ENCODE assay signal across 10 cellular contexts in genomic region chr3:40615110-40615915, GRCh38.
A peak's percentile ranks its signal among the peaks of the same experiment; 100 is the strongest.
DNase-seq lines count a peak whose midpoint lies in the region; ATAC-seq and TF ChIP-seq lines count a peak whose summit lies in the region.
"Had no signal": no experiment of that assay in that cellular context is flagged by ENCODE, and none has a peak within 500 bp of the region (broad histone marks: within the 10 kb centered on the region; RNA-seq: fewer than 3 reads in every experiment).

No MANE protein-coding gene starts in this region.

- peaks cover 28% of the 10 kb centered on the region for H3K27me3 Mint-ChIP-seq in CD8-positive, alpha-beta T cell (ENCODE audit: low read depth)

- no peaks in the 10 kb centered on the region for H3K79me2 ChIP-seq in parathyroid adenoma

- no peaks in the 10 kb centered on the region for H3K36me3 Mint-ChIP-seq in CD8-positive, alpha-beta T cell

- no peak overlapping the region for H3K4me3 Mint-ChIP-seq in CD8-positive, alpha-beta T cell

- CTCF ChIA-PET in CD8-positive, alpha-beta T cell (lab: Charles Lee) = no interaction called here

- H3K9ac ChIP-seq in parathyroid adenoma = no peak overlapping the region

- H3K9me3 ChIP-seq in heart left ventricle (no peaks in the 10 kb centered on the region), parathyroid adenoma (ENCODE audit: control insufficient read depth, low read length) (no peaks in the 10 kb centered on the region)
- H3K9me3 ChIP-seq in CD8-positive, alpha-beta T cell (ENCODE audit: low read length) = no peaks in the 10 kb centered on the region

- H3K27me3 ChIP-seq in heart left ventricle (peaks cover 0 to 17% (median 6%) of the 10 kb centered on the region in 9 donors), parathyroid adenoma (ENCODE audit: control insufficient read depth, insufficient read depth, low read length) (no peaks in the 10 kb centered on the region)
- H3K27me3 ChIP-seq in CD8-positive, alpha-beta T cell (ENCODE audit: insufficient read depth, low read length) = no peaks in the 10 kb centered on the region

- ATAC-seq in heart left ventricle (peak in 1 of 4 donors; percentile 9), HG03196 (IDR thresholded peaks at IDR 0.05; ENCODE audit: unreplicated experiment) (no peak)
- no peak for ATAC-seq in CD8-positive, alpha-beta T cell

- in situ Hi-C loops in G401 (cut with HindIII; ENCODE audit: low sequenced_read_pairs) = no loop called here

- WGBS in heart left ventricle, 4 donors = 22 to 34% (median 25%) methylated on average over 33 of the region's 33 CpGs

- H3K9me3 Mint-ChIP-seq in CD8-positive, alpha-beta T cell = no peaks in the 10 kb centered on the region

- H3K4me1 ChIP-seq in heart left ventricle (peaks cover 0 to 10% (median 0%) of the 10 kb centered on the region in 12 donors), parathyroid adenoma (no peaks in the 10 kb centered on the region)
- H3K4me1 ChIP-seq in CD8-positive, alpha-beta T cell (ENCODE audit: insufficient read depth, low read length) = no peaks in the 10 kb centered on the region

- DNase-seq in G401 (ENCODE audit: low spot score) = peak; percentile 80
- peak; percentile 8 for DNase-seq in NCI-H82 treated with DMSO at 0.1 percent for 48 hours (lab: John Stamatoyannopoulos, UW; ENCODE audit: unreplicated experiment)
- no peak for DNase-seq in heart left ventricle
- DNase-seq in CD8-positive, alpha-beta T cell = no peak
- DNase-seq in stimulated activated CD4-positive, alpha-beta T cell treated with anti-CD3 and anti-CD28 coated beads, Interleukin-15, amount 100 ng/mL, for 24 hours = no peak
- DNase-seq in activated T-cell treated with anti-CD3 and anti-CD28 coated beads, Interleukin-2, amount 50 U/mL, for 48 hours = no peak
- DNase-seq: NCI-H2107, T-helper 9 cell had no signal

- no peak for TF ChIP-seq CTCF in heart left ventricle (IDR thresholded peaks at IDR 0.05)
- no peak for TF ChIP-seq CTCF in parathyroid adenoma (IDR thresholded peaks at IDR 0.05)
- TF ChIP-seq CTCF in CD8-positive, alpha-beta T cell (IDR thresholded peaks at IDR 0.05) = no peak

- H3K27ac ChIP-seq in heart left ventricle (no peak overlapping the region), parathyroid adenoma (no peak overlapping the region)
- H3K27ac ChIP-seq in CD8-positive, alpha-beta T cell (ENCODE audit: low read depth, low read length) = no peak overlapping the region

- intact Hi-C loops in heart left ventricle (cut with DNase I) = no loop called here
- intact Hi-C loops in CD8-positive, alpha-beta T cell (cut with DNase I, micrococcal nuclease) = no loop called here

- H2AFZ ChIP-seq in parathyroid adenoma = peak overlapping the region; percentile 73

- TF ChIP-seq POLR2A in heart left ventricle (IDR thresholded peaks at IDR 0.05) = no peak

- no peak overlapping the region for H3K4me2 ChIP-seq in parathyroid adenoma (ENCODE audit: low read length)

- no peaks in the 10 kb centered on the region for H3K4me1 Mint-ChIP-seq in CD8-positive, alpha-beta T cell (ENCODE audit: low read depth)

- H3K4me3 ChIP-seq in heart left ventricle (peak overlapping the region in 11 of 12 donors; percentile 11 to 47 (median 34)), parathyroid adenoma (ENCODE audit: low read depth, low read length) (no peak overlapping the region)
- H3K4me3 ChIP-seq in CD8-positive, alpha-beta T cell (ENCODE audit: low read depth, low read length) = no peak overlapping the region

- POLR2A ChIA-PET in CD8-positive, alpha-beta T cell (lab: Charles Lee) = no interaction called here

- no peaks in the 10 kb centered on the region for H3K36me3 ChIP-seq in heart left ventricle
- H3K36me3 ChIP-seq in parathyroid adenoma (ENCODE audit: control insufficient read depth, insufficient read depth, low read length) = no peaks in the 10 kb centered on the region
- no peaks in the 10 kb centered on the region for H3K36me3 ChIP-seq in CD8-positive, alpha-beta T cell (ENCODE audit: insufficient read depth, low read length)

- no peak overlapping the region for H3K27ac Mint-ChIP-seq in CD8-positive, alpha-beta T cell

Comparison
In these comparisons a context has a peak if more than half of its experiments do, and no peak if none do; other contexts are left out.
1. DNase-seq: peak in G401 (single experiment) and NCI-H82 treated with DMSO at 0.1 percent for 48 hours (single experiment); none in heart left ventricle (0 of 5), CD8-positive, alpha-beta T cell (0 of 7), stimulated activated CD4-positive, alpha-beta T cell treated with anti-CD3 and anti-CD28 coated beads, Interleukin-15, amount 100 ng/mL, for 24 hours (single experiment) and activated T-cell treated with anti-CD3 and anti-CD28 coated beads, Interleukin-2, amount 50 U/mL, for 48 hours (0 of 2).
2. H3K4me3 ChIP-seq: peak in heart left ventricle (11 of 12); none in parathyroid adenoma (single experiment) and CD8-positive, alpha-beta T cell (single experiment).